Comparison of ENCODE assay signal across 19 cellular contexts in genomic region chr4:62398318-62398717, GRCh38.
A peak's percentile ranks its signal among the peaks of the same experiment; 100 is the strongest.
DNase-seq lines count a peak whose midpoint lies in the region; ATAC-seq and TF ChIP-seq lines count a peak whose summit lies in the region.
"Had no signal": no experiment of that assay in that cellular context is flagged by ENCODE, and none has a peak within 500 bp of the region (broad histone marks: within the 10 kb centered on the region; RNA-seq: fewer than 3 reads in every experiment).

No MANE protein-coding gene starts in this region.

- no peaks in the 10 kb centered on the region for H3F3A ChIP-seq in SU-DHL-6 (ENCODE audit: insufficient read depth)

- H3K4me1 ChIP-seq in right cardiac atrium (ENCODE audit: control insufficient read depth, insufficient read depth, low read length) (no peaks in the 10 kb centered on the region), spleen (no peaks in the 10 kb centered on the region)
- H3K4me1 ChIP-seq: A549, Caco-2, HAP-1 had no signal

- H3K79me2 ChIP-seq in SU-DHL-6 (ENCODE audit: insufficient read depth, low read length): no peaks in the 10 kb centered on the region

- peak overlapping the region; percentile 48 for H2AFZ ChIP-seq in SU-DHL-6 (ENCODE audit: low read depth, low read length, severe bottlenecking)

- H4K20me1 ChIP-seq in SU-DHL-6 (ENCODE audit: low read depth, low read length): no peaks in the 10 kb centered on the region

- no peaks in the 10 kb centered on the region for H3K9me2 ChIP-seq in SU-DHL-6 (replicated peaks; ENCODE audit: insufficient read depth, low read length)

- TF ChIP-seq POLR2A in spleen (IDR thresholded peaks at IDR 0.05): no peak

- ATAC-seq in Right ventricle myocardium superior (ENCODE audit: poor library complexity): peak; percentile 25
- ATAC-seq in right cardiac atrium: no peak
- ATAC-seq in GM18867 (IDR thresholded peaks at IDR 0.05; ENCODE audit: unreplicated experiment): peak; percentile 47
- ATAC-seq: A549, HepG2 had no signal

- DNase-seq in Right ventricle myocardium superior (no peak), right cardiac atrium (no peak), spleen (peak; percentile 14), mucosa of gallbladder (ENCODE audit: low spot score) (no peak), head of caudate nucleus (no peak)
- DNase-seq: AML-193; Caco-2; CD4-positive, alpha-beta T cell; DMS153; DMS79; GF-D8; KBM-7 had no signal

- H3K36me3 ChIP-seq in SU-DHL-6 (ENCODE audit: low read length): no peaks in the 10 kb centered on the region
- H3K36me3 ChIP-seq in spleen: no peaks in the 10 kb centered on the region
- H3K36me3 ChIP-seq: HAP-1 had no signal

- no peaks in the 10 kb centered on the region for H3K27me3 ChIP-seq in right cardiac atrium (ENCODE audit: control insufficient read depth, insufficient read depth)
- no peaks in the 10 kb centered on the region for H3K27me3 ChIP-seq in SU-DHL-6 (ENCODE audit: low read length)
- H3K27me3 ChIP-seq in spleen (replicated peaks in 1 of 7): no peaks in the 10 kb centered on the region

- H3K9me3 ChIP-seq in right cardiac atrium (ENCODE audit: control insufficient read depth, low read length) (no peaks in the 10 kb centered on the region), SU-DHL-6 (ENCODE audit: insufficient read depth, low read length) (no peaks in the 10 kb centered on the region), spleen (peaks cover 0 to 5% (median 0%) of the 10 kb centered on the region in 8 donors)
- H3K9me3 ChIP-seq: A549, Caco-2, HAP-1 had no signal

- intact Hi-C loops in Right ventricle myocardium superior (cut with DNase I): no loop called here
- intact Hi-C loops in right cardiac atrium (cut with DNase I): no loop called here
- intact Hi-C loops in spleen (cut with DNase I; ENCODE audit: low total_unique reads): no loop called here
- intact Hi-C loops in head of caudate nucleus (cut with DNase I): no loop called here

- 79% methylated on average over 3 of the region's 3 CpGs for WGBS in right cardiac atrium
- 77 to 86% (median 80%) methylated on average over 3 of the region's 3 CpGs for WGBS in spleen, 5 donors

- H3K4me2 ChIP-seq in SU-DHL-6 (ENCODE audit: low read depth, low read length, poor library complexity, severe bottlenecking): no peak overlapping the region
- H3K4me2 ChIP-seq: A549 had no signal

- H3K4me3 ChIP-seq in right cardiac atrium (ENCODE audit: low read length) (no peak overlapping the region), SU-DHL-6 (ENCODE audit: insufficient read depth, low read length, poor library complexity, severe bottlenecking) (no peak overlapping the region), spleen (no peak overlapping the region)
- H3K4me3 ChIP-seq: A549, HAP-1 had no signal

- H3K27ac ChIP-seq in right cardiac atrium (ENCODE audit: low read length): no peak overlapping the region
- H3K27ac ChIP-seq in SU-DHL-6 (ENCODE audit: low read depth, low read length): no peak overlapping the region
- no peak overlapping the region for H3K27ac ChIP-seq in spleen
- H3K27ac ChIP-seq: 22Rv1, A549, C4-2B had no signal

- TF ChIP-seq CTCF in SU-DHL-6 (IDR thresholded peaks at IDR 0.05; ENCODE audit: insufficient read depth, low read length, poor library complexity, severe bottlenecking) (no peak), spleen (IDR thresholded peaks at IDR 0.05 in 8 of 11, conservative IDR thresholded peaks at IDR 0.05 in 3 of 11) (no peak)

- H3K9ac ChIP-seq in SU-DHL-6 (ENCODE audit: low read length): no peak overlapping the region

Comparison
In these comparisons a context has a peak if more than half of its experiments do, and no peak if none do; other contexts are left out.
1. ATAC-seq: peak in Right ventricle myocardium superior (single experiment) and GM18867 (single experiment); none in right cardiac atrium (0 of 2).